In the genomic region with DNA sequence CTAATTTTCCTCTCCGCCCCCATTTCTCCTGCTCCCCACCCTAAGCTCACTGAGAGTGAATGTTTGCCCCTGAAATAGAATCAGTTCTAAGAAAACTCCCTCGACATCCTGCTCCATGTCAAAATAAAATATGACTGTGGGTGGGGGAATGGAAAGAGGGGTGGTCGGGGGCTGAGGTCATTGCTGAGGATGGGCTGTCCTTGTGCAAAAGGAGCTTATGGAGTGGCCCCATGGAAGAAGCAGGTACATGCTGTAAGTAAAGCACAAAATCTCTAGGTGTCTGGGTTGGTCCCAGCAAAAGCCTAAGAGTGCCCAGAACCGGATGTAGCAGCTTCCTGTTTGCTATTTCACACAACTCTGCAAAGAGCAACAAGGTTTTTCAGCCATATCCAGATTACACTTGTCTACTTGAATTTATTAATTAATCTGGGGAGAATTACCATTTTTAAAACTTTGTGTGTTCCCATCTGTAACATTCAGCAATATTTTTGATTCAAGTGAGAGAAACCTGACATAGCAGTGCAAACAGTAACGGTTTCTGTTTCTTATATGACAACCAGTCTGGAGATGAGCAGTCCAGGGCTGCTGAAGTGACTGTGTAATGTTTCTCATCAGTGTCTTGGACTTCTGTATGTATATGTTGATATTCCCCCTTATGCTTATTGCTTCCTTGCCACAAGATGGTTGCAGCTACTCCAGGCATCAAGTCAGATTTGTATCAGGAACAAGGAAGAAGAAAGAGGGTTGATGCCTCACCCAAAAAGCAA, we compare ENCODE assay signal across 9 cellular contexts. TPM values are rescaled to one million over a fixed set of nuclear protein-coding genes. Genes with fewer than 3 reads are reported as not detected.
A peak's percentile ranks its signal among the peaks of the same experiment; 100 is the strongest.
DNase-seq lines count a peak whose midpoint lies in the region; ATAC-seq and TF ChIP-seq lines count a peak whose summit lies in the region.
"Had no signal": no experiment of that assay in that cellular context is flagged by ENCODE, and none has a peak within 500 bp of the region (broad histone marks: within the 10 kb centered on the region; RNA-seq: fewer than 3 reads in every experiment).

No MANE protein-coding gene starts in this region.

- H3K4me3 ChIP-seq in neural progenitor cell (no peak overlapping the region), WERI-Rb-1 (ENCODE audit: low read depth, low read length) (no peak overlapping the region)

- H3K9me3 Mint-ChIP-seq in natural killer cell treated with Interleukin-12 subunit alpha and Interleukin-12 subunit beta and Interleukin-15 and Interleukin-18, amount 100 ng/mL, for 72 hours, result no peaks in the 10 kb centered on the region
- no peaks in the 10 kb centered on the region for H3K9me3 Mint-ChIP-seq in neural progenitor cell

- H3K36me3 Mint-ChIP-seq in natural killer cell treated with Interleukin-12 subunit alpha and Interleukin-12 subunit beta and Interleukin-15 and Interleukin-18, amount 100 ng/mL, for 72 hours, result peaks cover 6% of the 10 kb centered on the region
- no peaks in the 10 kb centered on the region for H3K36me3 Mint-ChIP-seq in neural progenitor cell

- no peak for TF ChIP-seq CTCF in neural progenitor cell (IDR thresholded peaks at IDR 0.05)
- TF ChIP-seq CTCF in WERI-Rb-1 (IDR thresholded peaks at IDR 0.05; ENCODE audit: low read depth, low read length), result no peak

- no peak overlapping the region for H3K4me2 ChIP-seq in neural progenitor cell

- no peaks in the 10 kb centered on the region for H4K20me1 ChIP-seq in neural progenitor cell (ENCODE audit: low read depth)

- H3K27me3 Mint-ChIP-seq in natural killer cell treated with Interleukin-12 subunit alpha and Interleukin-12 subunit beta and Interleukin-15 and Interleukin-18, amount 100 ng/mL, for 72 hours, result no peaks in the 10 kb centered on the region
- peaks cover 3% of the 10 kb centered on the region for H3K27me3 Mint-ChIP-seq in neural progenitor cell (ENCODE audit: insufficient read depth, low read depth)

- H3K27ac ChIP-seq in neural progenitor cell (no peak overlapping the region), WERI-Rb-1 (no peak overlapping the region)

- no peaks in the 10 kb centered on the region for H3F3A ChIP-seq in neural progenitor cell (ENCODE audit: low read depth)

- H3K36me3 ChIP-seq in neural progenitor cell (no peaks in the 10 kb centered on the region), WERI-Rb-1 (no peaks in the 10 kb centered on the region)

- H3K4me3 Mint-ChIP-seq in natural killer cell treated with Interleukin-12 subunit alpha and Interleukin-12 subunit beta and Interleukin-15 and Interleukin-18, amount 100 ng/mL, for 72 hours, result peak overlapping the region; percentile 97
- H3K4me3 Mint-ChIP-seq in neural progenitor cell, result no peak overlapping the region

- no peak overlapping the region for H2AFZ ChIP-seq in neural progenitor cell (replicated peaks)

- peak overlapping the region; percentile 95 to 98 for H3K27ac Mint-ChIP-seq in natural killer cell treated with Interleukin-12 subunit alpha and Interleukin-12 subunit beta and Interleukin-15 and Interleukin-18, amount 100 ng/mL, for 72 hours
- H3K27ac Mint-ChIP-seq in neural progenitor cell, result no peak overlapping the region

- no peaks in the 10 kb centered on the region for H3K4me1 ChIP-seq in neural progenitor cell

- no peaks in the 10 kb centered on the region for H3K79me2 ChIP-seq in neural progenitor cell (ENCODE audit: low read depth)

- H3K9me3 ChIP-seq in neural progenitor cell (ENCODE audit: low read depth) (no peaks in the 10 kb centered on the region), WERI-Rb-1 (ENCODE audit: severe bottlenecking) (no peaks in the 10 kb centered on the region)

- peaks cover 72 to 92% of the 10 kb centered on the region in 2 donors for H3K4me1 Mint-ChIP-seq in natural killer cell treated with Interleukin-12 subunit alpha and Interleukin-12 subunit beta and Interleukin-15 and Interleukin-18, amount 100 ng/mL, for 72 hours (ENCODE audit: low read depth in 2 of 2)
- peaks cover 4% of the 10 kb centered on the region for H3K4me1 Mint-ChIP-seq in neural progenitor cell

- H3K27me3 ChIP-seq in neural progenitor cell (peaks cover 23% of the 10 kb centered on the region), WERI-Rb-1 (ENCODE audit: insufficient read depth, low read depth, severe bottlenecking) (peaks cover 56% of the 10 kb centered on the region)

- ATAC-seq in GM18909 (IDR thresholded peaks at IDR 0.05; ENCODE audit: poor library complexity, unreplicated experiment), result peak; percentile 67
- ATAC-seq in HG02884 (IDR thresholded peaks at IDR 0.05; ENCODE audit: unreplicated experiment), result peak; percentile 61
- peak; percentile 59 to 67 for ATAC-seq in natural killer cell treated with Interleukin-12 subunit alpha and Interleukin-12 subunit beta and Interleukin-15 and Interleukin-18, amount 100 ng/mL, for 72 hours

- H3K9ac ChIP-seq in neural progenitor cell, result no peak overlapping the region

- DNase-seq in T follicular helper cell (ENCODE audit: low read depth) (peak; percentile 15), neural progenitor cell (ENCODE audit: low spot score) (no peak), mucosa of gallbladder (ENCODE audit: low spot score) (no peak), WERI-Rb-1 (no peak), cortex of kidney (lab: John Stamatoyannopoulos, UW) (no peak)
- peak; percentile 75 for DNase-seq in natural killer cell treated with Interleukin-12 subunit alpha and Interleukin-12 subunit beta and Interleukin-15 and Interleukin-18, amount 100 ng/mL, for 72 hours (ENCODE audit: low spot score)

RNA-seq across cellular contexts. Expression of a gene that starts 40.4 kb away (rescaled TPM):
- total RNA-seq in natural killer cell treated with Interleukin-12 subunit alpha and Interleukin-12 subunit beta and Interleukin-15 and Interleukin-18, amount 100 ng/mL, for 72 hours, result 1,000 to 10,000 TPM; 1,173 to 2,090 TPM
- total RNA-seq in neural progenitor cell (ENCODE audit: low replicate concordance), result not detected in 2 replicates
- total RNA-seq in mucosa of gallbladder, result 2.8 TPM
- total RNA-seq: glomerular endothelial cell had no signal

Comparison
In these comparisons a context has a peak if more than half of its experiments do, and no peak if none do; other contexts are left out.
1. DNase-seq: peak in T follicular helper cell (single experiment) and natural killer cell treated with Interleukin-12 subunit alpha and Interleukin-12 subunit beta and Interleukin-15 and Interleukin-18, amount 100 ng/mL, for 72 hours (single experiment); none in neural progenitor cell (single experiment), mucosa of gallbladder (single experiment), WERI-Rb-1 (single experiment) and cortex of kidney (single experiment).
2. RNA of a gene that starts 40.4 kb away (total RNA-seq): 1,173 to 2,090 TPM in natural killer cell treated with Interleukin-12 subunit alpha and Interleukin-12 subunit beta and Interleukin-15 and Interleukin-18, amount 100 ng/mL, for 72 hours; 2.8 TPM in mucosa of gallbladder (single experiment) and not detected in neural progenitor cell; every median in the first group is over 100 times any median in the second.
3. Peak in every context shown above with its lines, with median percentiles within 50 percentile points of each other: ATAC-seq.